In genomic region chr7:155643804-155644177, GRCh38 we compare ENCODE assay signal across 8 cellular contexts. TPM values are rescaled to one million over a fixed set of nuclear protein-coding genes. Genes with fewer than 3 reads are reported as not detected.
DNase-seq lines count a peak whose midpoint lies in the region; ATAC-seq, FAIRE-seq and TF ChIP-seq lines count a peak whose summit lies in the region.

No MANE protein-coding gene starts in this region.

- peak in 2 of 4 donors; percentile 25 to 43 for ATAC-seq in pancreas

- H3K9me3 ChIP-seq in esophagus (ENCODE audit: control insufficient read depth in 2 of 2, insufficient read depth in 1 of 2, low read depth in 1 of 2, low read length in 1 of 2) (peaks cover 0 to 4% of the 10 kb centered on the region in 2 donors), pancreas (no peaks in the 10 kb centered on the region)

- peak overlapping the region; percentile 98 to 99 for H3K4me3 ChIP-seq in esophagus (ENCODE audit: low read depth in 1 of 2, low read length in 2 of 2)
- peak overlapping the region; percentile 81 to 99 (median 96) for H3K4me3 ChIP-seq in pancreas

- H3K36me3 ChIP-seq in esophagus (ENCODE audit: control insufficient read depth in 2 of 2, insufficient read depth in 2 of 2, low read length in 1 of 2) (peaks cover 0 to 2% of the 10 kb centered on the region in 2 donors), pancreas (no peaks in the 10 kb centered on the region)

- no peaks in the 10 kb centered on the region for H3K27me3 ChIP-seq in esophagus (ENCODE audit: control insufficient read depth in 1 of 2, insufficient read depth in 2 of 2, low read length in 2 of 2)
- no peaks in the 10 kb centered on the region for H3K27me3 ChIP-seq in pancreas

- H3K4me1 ChIP-seq in esophagus (ENCODE audit: control insufficient read depth in 2 of 2, insufficient read depth in 2 of 2, low read length in 1 of 2) (peaks cover 2 to 4% of the 10 kb centered on the region in 2 donors), pancreas (peaks cover 0 to 19% (median 15%) of the 10 kb centered on the region in 3 donors)

- peaks cover 9% of the 10 kb centered on the region for H3K9me3 Mint-ChIP-seq in activated naive CD4-positive, alpha-beta T cell treated with anti-CD3 and anti-CD28 coated beads for 36 hours

- TF ChIP-seq CTCF in pancreas (IDR thresholded peaks at IDR 0.05), result no peak
- TF ChIP-seq CTCF in GM13977 (IDR thresholded peaks at IDR 0.05; ENCODE audit: extremely low read depth, insufficient read depth, missing control alignments), result no peak

- in situ Hi-C loops in GM13977 (cut with MboI; ENCODE audit: low pct_unique_long_range_greater_than_20kb, low sequenced_read_pairs, unreplicated experiment), result no loop called here

- intact Hi-C loops in activated naive CD4-positive, alpha-beta T cell treated with anti-CD3 and anti-CD28 coated beads for 36 hours (cut with micrococcal nuclease), result loop anchor here (1.0 to 10.0 kb wide), 10 partner anchors 17 to 1495 kb away; partner anchors contain the start of genes LMBR1, PAXIP1, RNF32 and UBE3C
- intact Hi-C loops in pancreas (cut with DNase I), result no loop called here

- H3K4me3 Mint-ChIP-seq in activated naive CD4-positive, alpha-beta T cell treated with anti-CD3 and anti-CD28 coated beads for 36 hours, result peak overlapping the region; percentile 87

- peaks cover 5% of the 10 kb centered on the region for H3K27me3 Mint-ChIP-seq in activated naive CD4-positive, alpha-beta T cell treated with anti-CD3 and anti-CD28 coated beads for 36 hours (ENCODE audit: low read depth)

- DNase-seq in activated naive CD4-positive, alpha-beta T cell treated with anti-CD3 and anti-CD28 coated beads for 36 hours, result no peak
- no peak for DNase-seq in activated naive CD4-positive, alpha-beta T cell treated with anti-CD3 and anti-CD28 coated beads, Interleukin-2, amount 50 U/mL, for 16 hours
- DNase-seq in OCI-M1 (lab: John Stamatoyannopoulos, UW) (peak; percentile 36), pancreas (peak in 2 of 6 donors; percentile 46 to 74), GM13977 (ENCODE audit: low spot score) (no peak), NCI-H69 (lab: John Stamatoyannopoulos, UW) (no peak)
- no peak for DNase-seq in central memory CD4-positive, alpha-beta T cell

- peaks cover 37% of the 10 kb centered on the region for H3K4me1 Mint-ChIP-seq in activated naive CD4-positive, alpha-beta T cell treated with anti-CD3 and anti-CD28 coated beads for 36 hours (ENCODE audit: low read depth)

- H3K27ac Mint-ChIP-seq in activated naive CD4-positive, alpha-beta T cell treated with anti-CD3 and anti-CD28 coated beads for 36 hours, result peak overlapping the region; percentile 95

- 0 to 1% methylated on average over 32 of the region's 32 CpGs for WGBS in esophagus, 2 donors
- whole genome bisulfite sequencing in pancreas, 2 donors, result 1% methylated on average over 32 of the region's 32 CpGs

- H3K36me3 Mint-ChIP-seq in activated naive CD4-positive, alpha-beta T cell treated with anti-CD3 and anti-CD28 coated beads for 36 hours (ENCODE audit: low read depth), result peaks cover 57% of the 10 kb centered on the region

- H3K27ac ChIP-seq in esophagus (ENCODE audit: low read depth in 2 of 2, low read length in 1 of 2) (peak overlapping the region; percentile 93), pancreas (peak overlapping the region; percentile 87 to 96 (median 94))

- CTCF ChIA-PET in activated naive CD4-positive, alpha-beta T cell treated with anti-CD3 and anti-CD28 coated beads for 36 hours (lab: Charles Lee), result interaction anchor here (0.6 to 1.2 kb wide), 3 partner anchors 45 to 716 kb away, joined by 3 to 7 read pairs (median 3); no protein-coding TSS in a partner anchor

- no peak for FAIRE-seq in pancreas (lab: Jason Lieb, UNC)

RNA-seq across cellular contexts. Expression of gene RBM33, which starts 0.7 kb away (rescaled TPM):
- 10 to 100 TPM; 65.5 to 66.3 TPM for total RNA-seq in activated naive CD4-positive, alpha-beta T cell treated with anti-CD3 and anti-CD28 coated beads for 36 hours
- polyA plus RNA-seq in esophagus (10 to 100 TPM; 11.6 to 25.6 TPM), pancreas (10 to 100 TPM; 14.6 to 32.4 TPM)
- total RNA-seq in pancreas, result 10 to 100 TPM; 31.3 to 40.1 (median 33.7) TPM
